ENCODE assay signal across 18 cellular contexts in genomic region chr18:57864615-57865121, GRCh38.
DNase-seq lines count a peak whose midpoint lies in the region; ATAC-seq, FAIRE-seq and TF ChIP-seq lines count a peak whose summit lies in the region.
"Had no signal": no experiment of that assay in that cellular context is flagged by ENCODE, and none has a peak within 500 bp of the region (broad histone marks: within the 10 kb centered on the region; RNA-seq: fewer than 3 reads in every experiment).

No MANE protein-coding gene starts in this region.

- POLR2A ChIA-PET in H1 (lab: Charles Lee; ENCODE audit: partially characterized antibody): no interaction called here

- H3K23ac ChIP-seq in H1 (ENCODE audit: insufficient read length): no peak overlapping the region

- CTCF ChIA-PET in H1 (lab: Charles Lee; ENCODE audit: partially characterized antibody): interaction anchor here (0.9 to 1.9 kb wide), 3 partner anchors 17 to 105 kb away, joined by 3 to 5 read pairs (median 3); no protein-coding TSS in a partner anchor

- no peak overlapping the region for H3K14ac ChIP-seq in H1 (ENCODE audit: insufficient read length)

- no peak overlapping the region for H2BK15ac ChIP-seq in H1 (ENCODE audit: low read length)

- no peak overlapping the region for H4K91ac ChIP-seq in H1 (replicated peaks; ENCODE audit: insufficient read length, low read length)

- TF ChIP-seq CTCF in H1 (IDR thresholded peaks at IDR 0.05; ENCODE audit: control extremely low read depth in 1 of 3, insufficient read depth in 1 of 3, low read depth in 1 of 3, low read length in 3 of 3) (no peak), upper lobe of right lung (IDR thresholded peaks at IDR 0.05) (no peak), ovary (IDR thresholded peaks at IDR 0.05) (no peak)

- intact Hi-C loops in upper lobe of right lung (cut with DNase I) (no loop called here), ovary (cut with DNase I) (no loop called here)

- ATAC-seq in upper lobe of right lung: peak; percentile 20

- WGBS in H1 (ENCODE audit: extremely low coverage in 1 of 2, insufficient coverage in 1 of 2, insufficient read length in 1 of 2, insufficient replicate concordance in 2 of 2, low coverage in 1 of 2, low lambda C conversion rate in 2 of 2, missing lambda C conversion rate in 1 of 2), 2 experiments: 84% methylated on average over 4 of the region's 4 CpGs; no CpG with 5 or more reads in 1 of the 2 experiments
- WGBS in ovary, 3 donors: 91 to 94% (median 91%) methylated on average over 4 of the region's 4 CpGs

- no peaks in the 10 kb centered on the region for H4K20me1 ChIP-seq in H1 (replicated peaks in 1 of 2; ENCODE audit: control insufficient read depth in 1 of 2, insufficient read depth in 2 of 2, low read length in 2 of 2)

- no peak for FAIRE-seq in H1 (lab: Jason Lieb, UNC)

- no peaks in the 10 kb centered on the region for H3K36me3 ChIP-seq in H1 (ENCODE audit: control insufficient read depth in 2 of 4, insufficient read depth in 4 of 4, low read length in 3 of 4)
- no peaks in the 10 kb centered on the region for H3K36me3 ChIP-seq in upper lobe of right lung
- H3K36me3 ChIP-seq in ovary: no peaks in the 10 kb centered on the region
- H3K36me3 ChIP-seq: Peyer's patch, SJCRH30 had no signal

- TF ChIP-seq POLR2A in H1 (IDR thresholded peaks at IDR 0.05; ENCODE audit: control extremely low read depth in 1 of 2, low read depth in 2 of 2, low read length in 2 of 2): no peak
- no peak for TF ChIP-seq POLR2A in ovary (IDR thresholded peaks at IDR 0.05)

- H3K9ac ChIP-seq in H1 (replicated peaks in 1 of 4; ENCODE audit: extremely low read depth in 1 of 4, low read depth in 3 of 4, low read length in 3 of 4): no peak overlapping the region

- H3K56ac ChIP-seq in H1 (replicated peaks; ENCODE audit: insufficient read length, low read depth, low read length): no peak overlapping the region

- H2BK12ac ChIP-seq in H1 (ENCODE audit: low read depth, low read length): no peak overlapping the region

- H3K23me2 ChIP-seq in H1 (ENCODE audit: low read depth, low read length): no peaks in the 10 kb centered on the region

- no peak overlapping the region for H3K4ac ChIP-seq in H1 (replicated peaks; ENCODE audit: insufficient read length, low read depth, low read length)

- H3K27ac ChIP-seq in H1 (ENCODE audit: low read depth, low read length): no peak overlapping the region
- H3K27ac ChIP-seq in upper lobe of right lung: no peak overlapping the region
- H3K27ac ChIP-seq in ovary: no peak overlapping the region
- H3K27ac ChIP-seq: Peyer's patch, SJCRH30 had no signal

- H2BK20ac ChIP-seq in H1 (ENCODE audit: low read length): no peak overlapping the region

- no peak for TF ChIP-seq RAD21 in H1 (IDR thresholded peaks at IDR 0.05 in 1 of 2, conservative IDR thresholded peaks at IDR 0.05 in 1 of 2; ENCODE audit: low read depth in 2 of 2, low read length in 2 of 2)

- DNase-seq in M059J (ENCODE audit: low read depth) (peak; percentile 26), NCI-H69 (lab: John Stamatoyannopoulos, UW) (peak; percentile 34), H1 (ENCODE audit: low read depth in 1 of 2, low spot score in 2 of 2) (no peak), upper lobe of right lung (no peak), activated gamma-delta T cell (lab: John Stamatoyannopoulos, UW) (no peak), ovary (no peak)
- no peak for DNase-seq in stimulated activated naive CD4-positive, alpha-beta T cell (lab: John Stamatoyannopoulos, UW)
- DNase-seq: CD8-positive, alpha-beta memory T cell; H7; IMR-90; MV-4-11; NCI-H146; NCI-H2107; NCI-H446; NCI-H82; Peyer's patch; SW 1271 had no signal

- H3K4me2 ChIP-seq in H1 (ENCODE audit: insufficient read depth in 1 of 2, low read depth in 2 of 2, low read length in 2 of 2): no peak overlapping the region

- H3K79me2 ChIP-seq in H1 (ENCODE audit: control insufficient read depth in 1 of 2, insufficient read depth in 2 of 2, low read length in 2 of 2): no peaks in the 10 kb centered on the region

- H3K27me3 ChIP-seq in H1 (replicated peaks in 1 of 4; ENCODE audit: control insufficient read depth in 3 of 4, extremely low read depth in 1 of 4, insufficient read depth in 3 of 4, low read length in 3 of 4) (no peaks in the 10 kb centered on the region), upper lobe of right lung (no peaks in the 10 kb centered on the region), ovary (no peaks in the 10 kb centered on the region)
- H3K27me3 ChIP-seq: Peyer's patch, SJCRH30 had no signal

- H2AFZ ChIP-seq in H1 (ENCODE audit: low read length): 0 out of 2 replicates have a peak overlapping the region, but pooled peaks have one; percentile 66

- no peak overlapping the region for H2BK120ac ChIP-seq in H1 (replicated peaks; ENCODE audit: low read depth, low read length)

- no peaks in the 10 kb centered on the region for H3K79me1 ChIP-seq in H1 (ENCODE audit: low read depth, low read length)

- no peaks in the 10 kb centered on the region for H3K4me1 ChIP-seq in H1 (replicated peaks in 1 of 4; ENCODE audit: control insufficient read depth in 3 of 4, insufficient read depth in 4 of 4, low read length in 3 of 4)
- H3K4me1 ChIP-seq in upper lobe of right lung: no peaks in the 10 kb centered on the region
- no peaks in the 10 kb centered on the region for H3K4me1 ChIP-seq in ovary (ENCODE audit: insufficient read depth)
- H3K4me1 ChIP-seq: Peyer's patch, SJCRH30 had no signal

- H3K4me3 ChIP-seq in H1 (ENCODE audit: extremely low read depth in 1 of 4, insufficient read depth in 2 of 4, low read depth in 3 of 4, low read length in 4 of 4) (no peak overlapping the region), upper lobe of right lung (no peak overlapping the region), ovary (no peak overlapping the region)
- H3K4me3 ChIP-seq: Peyer's patch, SJCRH30 had no signal

- TF ChIP-seq EP300 in H1 (IDR thresholded peaks at IDR 0.05; ENCODE audit: borderline replicate concordance in 1 of 2, low read depth in 2 of 2, low read length in 2 of 2): no peak
- no peak for TF ChIP-seq EP300 in ovary (IDR thresholded peaks at IDR 0.05)

- no peak overlapping the region for H3K18ac ChIP-seq in H1 (ENCODE audit: extremely low read depth, low read length)

- no peak overlapping the region for H4K5ac ChIP-seq in H1 (ENCODE audit: insufficient read length, low read depth, low read length)

- no peak overlapping the region for H4K8ac ChIP-seq in H1 (ENCODE audit: extremely low read depth, insufficient read depth, low read length)

- no peak overlapping the region for H2AK5ac ChIP-seq in H1 (ENCODE audit: low read depth, low read length)

- no peak overlapping the region for H2BK5ac ChIP-seq in H1 (ENCODE audit: low read depth, low read length)

- H3K9me3 ChIP-seq in H1 (ENCODE audit: insufficient read depth in 2 of 2, low read depth in 1 of 2, low read length in 1 of 2) (no peaks in the 10 kb centered on the region), upper lobe of right lung (no peaks in the 10 kb centered on the region), ovary (no peaks in the 10 kb centered on the region)
- H3K9me3 ChIP-seq: Peyer's patch, SJCRH30 had no signal

TF ChIP-seq in H1, 55 proteins besides CTCF, POLR2A, EP300 and RAD21:
- TF ChIP-seq SP1 (IDR thresholded peaks at IDR 0.05; ENCODE audit: low read depth, low read length): no peak
- no peak for TF ChIP-seq BRCA1 (IDR thresholded peaks at IDR 0.05; ENCODE audit: low read depth, low read length)
- TF ChIP-seq GTF2F1 (IDR thresholded peaks at IDR 0.05; ENCODE audit: borderline replicate concordance, low read depth, low read length): no peak
- no peak for TF ChIP-seq TEAD4 (IDR thresholded peaks at IDR 0.05; ENCODE audit: low read depth, low read length)
- no peak for TF ChIP-seq ASH2L (IDR thresholded peaks at IDR 0.05; ENCODE audit: low read length)
- no peak for TF ChIP-seq ATF3 (IDR thresholded peaks at IDR 0.05; ENCODE audit: insufficient read depth, low read depth, low read length)
- TF ChIP-seq TCF12 (IDR thresholded peaks at IDR 0.05; ENCODE audit: low read depth, low read length): no peak
- TF ChIP-seq EZH2 (IDR thresholded peaks at IDR 0.05; ENCODE audit: low read depth, low read length, severe bottlenecking): no peak
- TF ChIP-seq RXRA (IDR thresholded peaks at IDR 0.05; ENCODE audit: insufficient read depth, low read depth, low read length): no peak
- no peak for TF ChIP-seq SIX5 (IDR thresholded peaks at IDR 0.05; ENCODE audit: low read depth, low read length)
- TF ChIP-seq POLR2AphosphoS5 (IDR thresholded peaks at IDR 0.05; ENCODE audit: low read depth, low read length): no peak
- no peak for TF ChIP-seq TAF7 (optimal IDR thresholded peaks at IDR 0.05; ENCODE audit: borderline replicate concordance, low read depth, low read length)
- no peak for TF ChIP-seq POU5F1 (IDR thresholded peaks at IDR 0.05; ENCODE audit: low read depth, low read length)

Comparison
In these comparisons a context has a peak if more than half of its experiments do, and no peak if none do; other contexts are left out.
1. DNase-seq: peak in M059J (single experiment) and NCI-H69 (single experiment); none in H1 (0 of 2), upper lobe of right lung (single experiment), activated gamma-delta T cell (single experiment), stimulated activated naive CD4-positive, alpha-beta T cell (0 of 6) and ovary (0 of 5).